8 cellular contexts compared by ENCODE assay signal in the genomic region with DNA sequence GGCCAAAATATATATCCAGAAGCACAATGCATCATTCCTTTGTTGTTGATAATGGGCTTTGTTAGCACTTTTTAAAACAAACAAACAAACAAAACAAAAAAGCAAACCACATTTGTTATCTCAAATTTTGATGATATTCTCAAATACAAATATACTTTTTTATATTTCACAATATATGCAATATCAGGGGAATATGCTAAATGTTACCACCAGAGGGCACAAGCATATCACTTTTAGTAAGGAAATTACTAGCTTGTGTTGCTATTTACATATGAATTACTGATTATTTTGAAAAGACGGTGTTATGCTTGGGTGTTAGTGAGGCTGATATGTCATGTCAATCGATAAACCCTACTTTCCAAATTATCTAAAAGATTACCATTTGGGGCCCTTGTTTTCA. TPM values are rescaled to one million over a fixed set of nuclear protein-coding genes. Genes with fewer than 3 reads are reported as not detected.
DNase-seq lines count a peak whose midpoint lies in the region; ATAC-seq and TF ChIP-seq lines count a peak whose summit lies in the region.

No MANE protein-coding gene starts in this region.

- H3K9me3 ChIP-seq in right atrium auricular region (no peaks in the 10 kb centered on the region), fibroblast of lung (ENCODE audit: control insufficient read depth, insufficient read depth, low read depth, low read length) (no peaks in the 10 kb centered on the region), upper lobe of right lung (no peaks in the 10 kb centered on the region)

- intact Hi-C loops in left cardiac atrium (cut with DNase I) (no loop called here), upper lobe of right lung (cut with DNase I) (no loop called here)

- no peak overlapping the region for H2AFZ ChIP-seq in fibroblast of lung (ENCODE audit: low read length)

- H3K4me2 ChIP-seq in fibroblast of lung (ENCODE audit: extremely low read depth, insufficient read depth, low read length) = no peak overlapping the region

- no peaks in the 10 kb centered on the region for H3K27me3 ChIP-seq in right atrium auricular region
- H3K27me3 ChIP-seq in fibroblast of lung (ENCODE audit: control insufficient read depth, insufficient read depth, low read length) = no peaks in the 10 kb centered on the region
- H3K27me3 ChIP-seq in upper lobe of right lung = no peaks in the 10 kb centered on the region

- no peaks in the 10 kb centered on the region for H4K20me1 ChIP-seq in fibroblast of lung (ENCODE audit: control insufficient read depth, extremely low read depth, insufficient read depth, low read length)

- H3K4me1 ChIP-seq in right atrium auricular region (no peaks in the 10 kb centered on the region), fibroblast of lung (ENCODE audit: control insufficient read depth, extremely low read depth, insufficient read depth, low read length) (no peaks in the 10 kb centered on the region), upper lobe of right lung (no peaks in the 10 kb centered on the region)

- TF ChIP-seq CTCF in right atrium auricular region (IDR thresholded peaks at IDR 0.05) = peak; percentile 36 to 66
- TF ChIP-seq CTCF in fibroblast of lung (conservative IDR thresholded peaks at IDR 0.05 in 1 of 2, IDR thresholded peaks at IDR 0.05 in 1 of 2; ENCODE audit: low read depth in 1 of 2, low read length in 2 of 2) = peak in 1 of 2 donors; percentile 51
- TF ChIP-seq CTCF in upper lobe of right lung (IDR thresholded peaks at IDR 0.05) = peak; percentile 51

- DNase-seq in right atrium auricular region (ENCODE audit: low spot score) (no peak), left cardiac atrium (no peak), OCI-M1 (lab: John Stamatoyannopoulos, UW) (peak; percentile 57), fibroblast of lung (ENCODE audit: low read depth in 2 of 2) (peak; percentile 17 to 44), upper lobe of right lung (no peak)
- DNase-seq in NK-92 treated with Interleukin-12 subunit alpha and Interleukin-12 subunit beta, amount 100 ng/mL, for 24 hours (lab: John Stamatoyannopoulos, UW) = no peak

- no peak overlapping the region for H3K27ac ChIP-seq in right atrium auricular region
- no peak overlapping the region for H3K27ac ChIP-seq in fibroblast of lung (ENCODE audit: insufficient read depth, low read length)
- no peak overlapping the region for H3K27ac ChIP-seq in upper lobe of right lung

- H3K4me3 ChIP-seq in right atrium auricular region (no peak overlapping the region), fibroblast of lung (replicated peaks in 1 of 4; ENCODE audit: control extremely low read depth in 1 of 4, insufficient read depth in 1 of 4, low read depth in 3 of 4, low read length in 4 of 4) (no peak overlapping the region), upper lobe of right lung (no peak overlapping the region)

- H3K79me2 ChIP-seq in fibroblast of lung (ENCODE audit: control insufficient read depth, insufficient read depth, low read length) = no peaks in the 10 kb centered on the region

- H3K36me3 ChIP-seq in right atrium auricular region (no peaks in the 10 kb centered on the region), fibroblast of lung (ENCODE audit: control insufficient read depth, insufficient read depth, low read length) (no peaks in the 10 kb centered on the region), upper lobe of right lung (no peaks in the 10 kb centered on the region)

- no peak overlapping the region for H3K9ac ChIP-seq in fibroblast of lung (ENCODE audit: insufficient read depth, low read length)

- ATAC-seq in left cardiac atrium (no peak), upper lobe of right lung (no peak), GM18861 (IDR thresholded peaks at IDR 0.05; ENCODE audit: unreplicated experiment) (no peak), HG02938 (IDR thresholded peaks at IDR 0.05; ENCODE audit: unreplicated experiment) (no peak)

RNA-seq across cellular contexts. Expression of a gene that starts 29.1 kb away (rescaled TPM):
- total RNA-seq in right atrium auricular region = not detected
- total RNA-seq in left cardiac atrium = not detected
- not detected in 2 replicates for total RNA-seq in fibroblast of lung
- polyA plus RNA-seq in fibroblast of lung = not detected in 2 replicates
- polyA plus RNA-seq in fibroblast of lung (2012) = not detected in 2 replicates
- polyA minus RNA-seq in fibroblast of lung (ENCODE audit: low replicate concordance) = not detected in 2 replicates
- not detected for total RNA-seq in upper lobe of right lung

RNA-seq across cellular contexts. Expression of a gene that starts 46.1 kb away (rescaled TPM):
- not detected for total RNA-seq in right atrium auricular region
- under 1 TPM; 0.10 to 0.18 TPM for total RNA-seq in left cardiac atrium
- total RNA-seq in fibroblast of lung = not detected in 2 replicates
- 0.02 TPM in 1 of 2 replicates, not detected in the other for polyA plus RNA-seq in fibroblast of lung
- 0.06 and 0.15 TPM in 2 replicates for polyA plus RNA-seq in fibroblast of lung (2012)
- not detected in 2 replicates for polyA minus RNA-seq in fibroblast of lung (ENCODE audit: low replicate concordance)
- total RNA-seq in upper lobe of right lung = 0.61 TPM

Comparison
In these comparisons a context has a peak if more than half of its experiments do, and no peak if none do; other contexts are left out.
1. DNase-seq: peak in OCI-M1 (single experiment) and fibroblast of lung (2 of 2); none in right atrium auricular region (single experiment), left cardiac atrium (single experiment), upper lobe of right lung (single experiment) and NK-92 treated with Interleukin-12 subunit alpha and Interleukin-12 subunit beta, amount 100 ng/mL, for 24 hours (single experiment).